In genomic region chr19:55670280-55671053, GRCh38 we compare ENCODE assay signal across 1 cellular context.
TF ChIP-seq lines count a peak whose summit lies in the region.

No MANE protein-coding gene starts in this region.

TF ChIP-seq in HEK293, 187 proteins besides CTCF, POLR2A, EP300 and RAD21:
- TF ChIP-seq ZNF132 (tag by site-specific recombination; IDR thresholded peaks at IDR 0.05; ENCODE audit: borderline replicate concordance), result no peak
- peak; percentile 52 for TF ChIP-seq BCL11B (tag by site-specific recombination; IDR thresholded peaks at IDR 0.05; ENCODE audit: low read depth)
- TF ChIP-seq ZIC2 (tag by site-specific recombination; IDR thresholded peaks at IDR 0.05), result peak; percentile 73
- peak; percentile 54; the same call in 1 of the 2 replicates for TF ChIP-seq ZNF423 (tag by site-specific recombination; IDR thresholded peaks at IDR 0.05)
- TF ChIP-seq ZNF157 (tag by site-specific recombination; IDR thresholded peaks at IDR 0.05), result no peak
- peak; percentile 28; the same call in 1 of the 2 replicates for TF ChIP-seq PATZ1 (tag by site-specific recombination; IDR thresholded peaks at IDR 0.05)
- no peak for TF ChIP-seq ZNF114 (tag by site-specific recombination; IDR thresholded peaks at IDR 0.05)
- peak; percentile 78; the same call in 1 of the 2 replicates for TF ChIP-seq BCL11A (tag by site-specific recombination; IDR thresholded peaks at IDR 0.05; ENCODE audit: low read depth)
- peak; percentile 74 for TF ChIP-seq GLIS2 (tag by site-specific recombination; IDR thresholded peaks at IDR 0.05)
- TF ChIP-seq ZNF600 (tag by site-specific recombination; IDR thresholded peaks at IDR 0.05), result peak; percentile 93
- TF ChIP-seq HIC1 (tag by site-specific recombination; IDR thresholded peaks at IDR 0.05), result peak; percentile 96
- no peak for TF ChIP-seq ZNF391 (tag by site-specific recombination; IDR thresholded peaks at IDR 0.05; ENCODE audit: borderline replicate concordance, low read depth)
- TF ChIP-seq GLIS1 (tag by site-specific recombination; IDR thresholded peaks at IDR 0.05), result peak; percentile 84
